ENCODE assay signal across 1 cellular context in genomic region chr9:93268551-93269314, GRCh38.
TF ChIP-seq lines count a peak whose summit lies in the region.

No MANE protein-coding gene starts in this region.

TF ChIP-seq in GM23338, 12 proteins besides CTCF, POLR2A, EP300 and RAD21 (continued from another document):
- TF ChIP-seq STAT1 (IDR thresholded peaks at IDR 0.05; ENCODE audit: unreplicated experiment) (no peak), ZNF114 (CRISPR knock-in tag; IDR thresholded peaks at IDR 0.05) (no peak), EZH2phosphoT487 (IDR thresholded peaks at IDR 0.05; ENCODE audit: unreplicated experiment) (no peak), CREB1 (CRISPR knock-in tag; IDR thresholded peaks at IDR 0.05; ENCODE audit: low read depth) (no peak), NANOG (IDR thresholded peaks at IDR 0.05; ENCODE audit: borderline replicate concordance) (no peak)
